29 cellular contexts compared by ENCODE assay signal in the genomic region with DNA sequence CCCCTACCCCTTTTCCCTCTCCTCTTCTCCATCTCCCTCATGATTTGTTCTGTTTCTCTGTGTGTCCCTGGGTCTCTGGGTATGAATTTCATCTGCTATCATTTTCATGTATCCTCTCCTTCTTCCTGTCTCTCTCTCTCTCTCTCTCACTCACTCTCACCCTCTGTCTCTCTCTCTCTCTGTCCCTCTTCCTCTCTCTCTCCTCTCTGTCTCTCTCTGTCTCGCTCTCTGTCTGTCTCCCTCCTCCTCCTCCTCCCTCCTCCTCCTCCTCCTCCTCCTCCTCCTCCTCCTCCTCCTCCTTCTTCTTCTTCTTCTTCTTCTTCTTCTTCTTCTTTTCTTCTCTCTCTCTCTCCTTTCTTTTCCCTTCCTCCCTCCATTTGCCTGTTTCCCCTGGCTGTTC. TPM values are rescaled to one million over a fixed set of nuclear protein-coding genes. Genes with fewer than 3 reads are reported as not detected.
"Had no signal": no experiment of that assay in that cellular context is flagged by ENCODE, and none has a peak within 500 bp of the region (broad histone marks: within the 10 kb centered on the region; RNA-seq: fewer than 3 reads in every experiment).

No MANE protein-coding gene starts in this region.

- H3K27ac ChIP-seq: ascending aorta, cardiac muscle cell, SJCRH30, SK-N-MC, VCaP had no signal

- H3K4me3 Mint-ChIP-seq: activated CD8-positive, alpha-beta T cell treated with anti-CD3 and anti-CD28 coated beads, Interleukin-2, amount 10 ng/mL, durations not matched to agents 7 days and 5 days; activated naive CD4-positive, alpha-beta T cell treated with anti-CD3 and anti-CD28 coated beads, Interleukin-2, amount 50 U/mL, for 24 hours; activated naive CD8-positive, alpha-beta T cell treated with anti-CD3 and anti-CD28 coated beads, Interleukin-2, amount 10 ng/mL, durations not matched to agents 7 days and 5 days; activated T-cell treated with anti-CD3 and anti-CD28 coated beads, Interleukin-2, amount 50 U/mL, for 24 hours had no signal

- H3K36me3 ChIP-seq: ascending aorta, cardiac muscle cell, SJCRH30 had no signal

- H3K4me1 ChIP-seq: SJCRH30 had no signal

- H3K4me3 ChIP-seq: ascending aorta, cardiac muscle cell, SJCRH30, SK-N-MC had no signal

- H3K27ac Mint-ChIP-seq: activated CD8-positive, alpha-beta T cell treated with anti-CD3 and anti-CD28 coated beads, Interleukin-2, amount 10 ng/mL, durations not matched to agents 7 days and 5 days; activated naive CD4-positive, alpha-beta T cell treated with anti-CD3 and anti-CD28 coated beads, Interleukin-2, amount 50 U/mL, for 24 hours; activated naive CD8-positive, alpha-beta T cell treated with anti-CD3 and anti-CD28 coated beads, Interleukin-2, amount 10 ng/mL, durations not matched to agents 7 days and 5 days; activated T-cell treated with anti-CD3 and anti-CD28 coated beads, Interleukin-2, amount 50 U/mL, for 24 hours; activated T-helper 2 cell treated with anti-CD3 and anti-CD28 coated beads, Interferon-gamma antibody, Interleukin-2, Interleukin-4, amounts not matched to agents 10 μg/mL and 5 μg/mL and 100 μg/mL, durations not matched to agents 14 hours and 24 hours and 36 hours had no signal

- DNase-seq: activated CD4-positive, alpha-beta T cell treated with anti-CD3 and anti-CD28 coated beads for 1 hour; activated CD4-positive, alpha-beta T cell treated with anti-CD3 and anti-CD28 coated beads for 48 hours; activated CD4-positive, CD25-positive, alpha-beta regulatory T cell; activated CD8-positive, alpha-beta T cell treated with anti-CD3 and anti-CD28 coated beads, Interleukin-2, amount 10 ng/mL, durations not matched to agents 7 days and 5 days; activated gamma-delta T cell; activated naive CD4-positive, alpha-beta T cell treated with Interleukin-2 at 50 U/mL for 16 hours; activated naive CD8-positive, alpha-beta T cell treated with anti-CD3 and anti-CD28 coated beads, Interleukin-2, amount 10 ng/mL, durations not matched to agents 7 days and 5 days; activated T-cell treated with anti-CD3 and anti-CD28 coated beads, Interleukin-2, amount 50 U/mL, for 24 hours; NCI-H1092 treated with DMSO at 0.1 percent for 48 hours; NCI-H1417; NCI-H187 treated with DMSO at 0.1 percent for 48 hours; NCI-H2081; NCI-H226; NCI-H524 treated with DMSO at 0.1 percent for 48 hours; SHP77; SJCRH30; T-helper 2 cell; T-helper 9 cell had no signal

- H3K9me3 ChIP-seq: ascending aorta, SJCRH30 had no signal

- H3K36me3 Mint-ChIP-seq: activated naive CD4-positive, alpha-beta T cell treated with anti-CD3 and anti-CD28 coated beads, Interleukin-2, amount 50 U/mL, for 24 hours; activated naive CD8-positive, alpha-beta T cell treated with anti-CD3 and anti-CD28 coated beads, Interleukin-2, amount 10 ng/mL, durations not matched to agents 7 days and 5 days had no signal

- H3K9me3 Mint-ChIP-seq: activated naive CD4-positive, alpha-beta T cell treated with anti-CD3 and anti-CD28 coated beads, Interleukin-2, amount 50 U/mL, for 24 hours; activated naive CD8-positive, alpha-beta T cell treated with anti-CD3 and anti-CD28 coated beads, Interleukin-2, amount 10 ng/mL, durations not matched to agents 7 days and 5 days; activated T-cell treated with anti-CD3 and anti-CD28 coated beads, Interleukin-2, amount 50 U/mL, for 24 hours; activated T-helper 2 cell treated with anti-CD3 and anti-CD28 coated beads, Interferon-gamma antibody, Interleukin-2, Interleukin-4, amounts not matched to agents 10 μg/mL and 5 μg/mL and 100 μg/mL, durations not matched to agents 14 hours and 24 hours and 36 hours had no signal

- ATAC-seq: Panc1 had no signal

RNA-seq across cellular contexts. Expression of a gene that starts 3.3 kb away (rescaled TPM):
- total RNA-seq: activated CD8-positive, alpha-beta T cell treated with anti-CD3 and anti-CD28 coated beads, Interleukin-2, amount 10 ng/mL, durations not matched to agents 7 days and 5 days; activated naive CD8-positive, alpha-beta T cell treated with anti-CD3 and anti-CD28 coated beads, Interleukin-2, amount 10 ng/mL, durations not matched to agents 7 days and 5 days; activated T-helper 2 cell treated with anti-CD3 and anti-CD28 coated beads, Interferon-gamma antibody, Interleukin-2, Interleukin-4, amounts not matched to agents 10 μg/mL and 5 μg/mL and 100 μg/mL, durations not matched to agents 14 hours and 24 hours and 36 hours; ascending aorta; NCI-H460; RPMI7951; SJCRH30 had no signal
- polyA plus RNA-seq: adipose tissue had no signal

RNA-seq across cellular contexts. Expression of a gene that starts 23.8 kb away (rescaled TPM):
- total RNA-seq: activated CD8-positive, alpha-beta T cell treated with anti-CD3 and anti-CD28 coated beads, Interleukin-2, amount 10 ng/mL, durations not matched to agents 7 days and 5 days; activated naive CD8-positive, alpha-beta T cell treated with anti-CD3 and anti-CD28 coated beads, Interleukin-2, amount 10 ng/mL, durations not matched to agents 7 days and 5 days; activated T-helper 2 cell treated with anti-CD3 and anti-CD28 coated beads, Interferon-gamma antibody, Interleukin-2, Interleukin-4, amounts not matched to agents 10 μg/mL and 5 μg/mL and 100 μg/mL, durations not matched to agents 14 hours and 24 hours and 36 hours; ascending aorta; LHCN-M2; RPMI7951 had no signal

RNA-seq across cellular contexts. Expression of a gene that starts 57.0 kb away (rescaled TPM):
- total RNA-seq: activated CD8-positive, alpha-beta T cell treated with anti-CD3 and anti-CD28 coated beads, Interleukin-2, amount 10 ng/mL, durations not matched to agents 7 days and 5 days; activated naive CD8-positive, alpha-beta T cell treated with anti-CD3 and anti-CD28 coated beads, Interleukin-2, amount 10 ng/mL, durations not matched to agents 7 days and 5 days; activated T-helper 2 cell treated with anti-CD3 and anti-CD28 coated beads, Interferon-gamma antibody, Interleukin-2, Interleukin-4, amounts not matched to agents 10 μg/mL and 5 μg/mL and 100 μg/mL, durations not matched to agents 14 hours and 24 hours and 36 hours; SJCRH30 had no signal
